Comparison of ENCODE assay signal across 11 cellular contexts in genomic region chr10:4807803-4808507, GRCh38. TPM values are rescaled to one million over a fixed set of nuclear protein-coding genes. Genes with fewer than 3 reads are reported as not detected.
DNase-seq lines count a peak whose midpoint lies in the region; ATAC-seq and TF ChIP-seq lines count a peak whose summit lies in the region.
"Had no signal": no experiment of that assay in that cellular context is flagged by ENCODE, and none has a peak within 500 bp of the region (broad histone marks: within the 10 kb centered on the region; RNA-seq: fewer than 3 reads in every experiment).

No MANE protein-coding gene starts in this region.

- TF ChIP-seq POLR2A in lower leg skin (IDR thresholded peaks at IDR 0.05): no peak

- peak overlapping the region; percentile 96 for H3K27ac ChIP-seq in ACC112 (ENCODE audit: low read depth, low read length)

- H3K27ac Mint-ChIP-seq in activated T-helper 1 cell treated with anti-CD3 and anti-CD28 coated beads, Interleukin-12 subunit alpha, Interleukin-12 subunit beta, Interleukin-2, Interleukin-4 antibody, amounts not matched to agents 30 ng/mL and 10 ng/mL and 1 ng/mL, durations not matched to agents 14 hours and 24 hours and 36 hours: no peak overlapping the region
- H3K27ac Mint-ChIP-seq: activated naive CD4-positive, alpha-beta T cell treated with anti-CD3 and anti-CD28 coated beads for 36 hours; CD4-positive, alpha-beta T cell had no signal

- peak overlapping the region; percentile 65 for H2AFZ ChIP-seq in ACC112 (ENCODE audit: low read length, unreplicated experiment)

- H3K36me3 ChIP-seq in ACC112 (ENCODE audit: insufficient read depth, low read length): no peaks in the 10 kb centered on the region

- H3K79me2 ChIP-seq in ACC112 (ENCODE audit: control insufficient read depth, insufficient read depth, low read length, unreplicated experiment): no peaks in the 10 kb centered on the region

- TF ChIP-seq CTCF in epithelial cell of esophagus (IDR thresholded peaks at IDR 0.05; ENCODE audit: insufficient read depth, low read depth, low read length, missing control alignments) (no peak), lower leg skin (IDR thresholded peaks at IDR 0.05) (no peak)

- H3K4me3 ChIP-seq in ACC112 (ENCODE audit: low read depth, low read length) (peak overlapping the region; percentile 58), epithelial cell of esophagus (ENCODE audit: low read length) (no peak overlapping the region), lower leg skin (ENCODE audit: low read depth, poor library complexity, severe bottlenecking) (no peak overlapping the region)

- DNase-seq in epithelial cell of esophagus (ENCODE audit: low read depth) (peak; percentile 83), UCSD-AML1 (lab: John Stamatoyannopoulos, UW; ENCODE audit: unreplicated experiment) (no peak), lower leg skin (ENCODE audit: low spot score in 2 of 2) (no peak), OCI-M1 (lab: John Stamatoyannopoulos, UW) (no peak)
- DNase-seq in activated T-helper 1 cell treated with anti-CD3 and anti-CD28 coated beads, Interleukin-12 subunit alpha, Interleukin-12 subunit beta, Interleukin-2, Interleukin-4 antibody, amounts not matched to agents 30 ng/mL and 10 ng/mL and 1 ng/mL, durations not matched to agents 14 hours and 24 hours and 36 hours (ENCODE audit: low spot score): no peak
- DNase-seq: activated naive CD4-positive, alpha-beta T cell treated with anti-CD3 and anti-CD28 coated beads for 36 hours; CD4-positive, alpha-beta T cell; stimulated activated CD4-positive, alpha-beta T cell treated with anti-CD3 and anti-CD28 coated beads, Interleukin-4, amount 100 ng/mL, for 1 hour had no signal

- no peaks in the 10 kb centered on the region for H3K36me3 Mint-ChIP-seq in activated T-helper 1 cell treated with anti-CD3 and anti-CD28 coated beads, Interleukin-12 subunit alpha, Interleukin-12 subunit beta, Interleukin-2, Interleukin-4 antibody, amounts not matched to agents 30 ng/mL and 10 ng/mL and 1 ng/mL, durations not matched to agents 14 hours and 24 hours and 36 hours (ENCODE audit: low read depth)

- H3K4me3 Mint-ChIP-seq in activated T-helper 1 cell treated with anti-CD3 and anti-CD28 coated beads, Interleukin-12 subunit alpha, Interleukin-12 subunit beta, Interleukin-2, Interleukin-4 antibody, amounts not matched to agents 30 ng/mL and 10 ng/mL and 1 ng/mL, durations not matched to agents 14 hours and 24 hours and 36 hours: no peak overlapping the region
- H3K4me3 Mint-ChIP-seq: activated naive CD4-positive, alpha-beta T cell treated with anti-CD3 and anti-CD28 coated beads for 36 hours; CD4-positive, alpha-beta T cell had no signal

- H3K4me1 ChIP-seq in ACC112 (ENCODE audit: control insufficient read depth, insufficient read depth, low read length, unreplicated experiment): peaks cover 49% of the 10 kb centered on the region

- no peaks in the 10 kb centered on the region for H3K27me3 ChIP-seq in ACC112 (ENCODE audit: insufficient read depth, low read length)

- H3K9me3 Mint-ChIP-seq in activated T-helper 1 cell treated with anti-CD3 and anti-CD28 coated beads, Interleukin-12 subunit alpha, Interleukin-12 subunit beta, Interleukin-2, Interleukin-4 antibody, amounts not matched to agents 30 ng/mL and 10 ng/mL and 1 ng/mL, durations not matched to agents 14 hours and 24 hours and 36 hours: no peaks in the 10 kb centered on the region
- H3K9me3 Mint-ChIP-seq: activated naive CD4-positive, alpha-beta T cell treated with anti-CD3 and anti-CD28 coated beads for 36 hours; CD4-positive, alpha-beta T cell had no signal

- ATAC-seq in GM19324 (IDR thresholded peaks at IDR 0.05; ENCODE audit: low FRiP score, unreplicated experiment) (peak; percentile 38), HG03565 (IDR thresholded peaks at IDR 0.05; ENCODE audit: unreplicated experiment) (peak; percentile 65)

- H3K4me1 Mint-ChIP-seq in activated T-helper 1 cell treated with anti-CD3 and anti-CD28 coated beads, Interleukin-12 subunit alpha, Interleukin-12 subunit beta, Interleukin-2, Interleukin-4 antibody, amounts not matched to agents 30 ng/mL and 10 ng/mL and 1 ng/mL, durations not matched to agents 14 hours and 24 hours and 36 hours (ENCODE audit: low read depth): no peaks in the 10 kb centered on the region

- 33 to 69% methylated on average over 4 of the region's 4 CpGs for WGBS in lower leg skin, 2 donors

- peaks cover 22% of the 10 kb centered on the region for H3K27me3 Mint-ChIP-seq in activated T-helper 1 cell treated with anti-CD3 and anti-CD28 coated beads, Interleukin-12 subunit alpha, Interleukin-12 subunit beta, Interleukin-2, Interleukin-4 antibody, amounts not matched to agents 30 ng/mL and 10 ng/mL and 1 ng/mL, durations not matched to agents 14 hours and 24 hours and 36 hours (ENCODE audit: insufficient read depth)

- intact Hi-C loops in lower leg skin (cut with DNase I; ENCODE audit: low total_unique reads): no loop called here
- intact Hi-C loops in activated T-helper 1 cell treated with anti-CD3 and anti-CD28 coated beads, Interleukin-12 subunit alpha, Interleukin-12 subunit beta, Interleukin-2, Interleukin-4 antibody, amounts not matched to agents 30 ng/mL and 10 ng/mL and 1 ng/mL, durations not matched to agents 14 hours and 24 hours and 36 hours (cut with micrococcal nuclease): no loop called here

RNA-seq across cellular contexts. Expression of gene AKR1E2, which starts 18.1 kb away (rescaled TPM):
- total RNA-seq in lower leg skin: 1 to 10 TPM in 3 of 4 donors, under 1 TPM in 1; 0.91 to 6.2 (median 3.8) TPM
- total RNA-seq in activated T-helper 1 cell treated with anti-CD3 and anti-CD28 coated beads, Interleukin-12 subunit alpha, Interleukin-12 subunit beta, Interleukin-2, Interleukin-4 antibody, amounts not matched to agents 30 ng/mL and 10 ng/mL and 1 ng/mL, durations not matched to agents 14 hours and 24 hours and 36 hours: 6.2 and 6.6 TPM in 2 replicates
